In the genomic region with DNA sequence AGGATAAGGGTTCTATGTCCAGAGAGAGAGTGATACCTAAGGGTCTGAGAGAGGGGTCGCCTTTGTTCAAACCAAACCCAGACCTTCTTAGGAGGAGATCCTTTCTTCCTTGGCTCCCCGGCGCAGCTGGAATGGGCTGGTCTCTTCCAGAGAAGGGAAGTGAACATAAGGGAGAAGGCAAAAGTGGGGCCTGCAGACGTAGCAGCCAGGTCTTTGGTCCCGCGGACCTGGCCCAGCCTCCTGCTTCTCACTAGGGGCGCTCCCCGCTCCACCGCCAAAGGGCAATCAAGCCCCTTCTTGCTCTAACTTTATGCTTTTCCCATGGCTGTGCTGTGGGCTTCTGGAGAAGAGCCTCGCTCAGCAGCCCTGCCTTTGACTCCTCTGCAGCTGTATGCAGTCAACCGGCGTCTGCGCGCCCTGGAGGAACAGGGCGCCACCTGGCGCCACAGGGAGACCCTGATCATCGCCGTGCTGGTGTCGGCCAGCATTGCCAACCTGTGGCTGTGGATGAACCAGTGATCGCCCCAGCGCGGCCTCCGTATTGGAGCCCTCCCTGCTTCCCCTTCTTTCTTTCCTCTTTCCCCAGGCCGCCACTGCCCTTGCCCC, we compare ENCODE assay signal across 1 cellular context.
TF ChIP-seq lines count a peak whose summit lies in the region.

No MANE protein-coding gene starts in this region.

TF ChIP-seq in GM23338, 12 proteins besides CTCF, POLR2A, EP300 and RAD21 (continued from another document):
- TF ChIP-seq, protein P1, sequence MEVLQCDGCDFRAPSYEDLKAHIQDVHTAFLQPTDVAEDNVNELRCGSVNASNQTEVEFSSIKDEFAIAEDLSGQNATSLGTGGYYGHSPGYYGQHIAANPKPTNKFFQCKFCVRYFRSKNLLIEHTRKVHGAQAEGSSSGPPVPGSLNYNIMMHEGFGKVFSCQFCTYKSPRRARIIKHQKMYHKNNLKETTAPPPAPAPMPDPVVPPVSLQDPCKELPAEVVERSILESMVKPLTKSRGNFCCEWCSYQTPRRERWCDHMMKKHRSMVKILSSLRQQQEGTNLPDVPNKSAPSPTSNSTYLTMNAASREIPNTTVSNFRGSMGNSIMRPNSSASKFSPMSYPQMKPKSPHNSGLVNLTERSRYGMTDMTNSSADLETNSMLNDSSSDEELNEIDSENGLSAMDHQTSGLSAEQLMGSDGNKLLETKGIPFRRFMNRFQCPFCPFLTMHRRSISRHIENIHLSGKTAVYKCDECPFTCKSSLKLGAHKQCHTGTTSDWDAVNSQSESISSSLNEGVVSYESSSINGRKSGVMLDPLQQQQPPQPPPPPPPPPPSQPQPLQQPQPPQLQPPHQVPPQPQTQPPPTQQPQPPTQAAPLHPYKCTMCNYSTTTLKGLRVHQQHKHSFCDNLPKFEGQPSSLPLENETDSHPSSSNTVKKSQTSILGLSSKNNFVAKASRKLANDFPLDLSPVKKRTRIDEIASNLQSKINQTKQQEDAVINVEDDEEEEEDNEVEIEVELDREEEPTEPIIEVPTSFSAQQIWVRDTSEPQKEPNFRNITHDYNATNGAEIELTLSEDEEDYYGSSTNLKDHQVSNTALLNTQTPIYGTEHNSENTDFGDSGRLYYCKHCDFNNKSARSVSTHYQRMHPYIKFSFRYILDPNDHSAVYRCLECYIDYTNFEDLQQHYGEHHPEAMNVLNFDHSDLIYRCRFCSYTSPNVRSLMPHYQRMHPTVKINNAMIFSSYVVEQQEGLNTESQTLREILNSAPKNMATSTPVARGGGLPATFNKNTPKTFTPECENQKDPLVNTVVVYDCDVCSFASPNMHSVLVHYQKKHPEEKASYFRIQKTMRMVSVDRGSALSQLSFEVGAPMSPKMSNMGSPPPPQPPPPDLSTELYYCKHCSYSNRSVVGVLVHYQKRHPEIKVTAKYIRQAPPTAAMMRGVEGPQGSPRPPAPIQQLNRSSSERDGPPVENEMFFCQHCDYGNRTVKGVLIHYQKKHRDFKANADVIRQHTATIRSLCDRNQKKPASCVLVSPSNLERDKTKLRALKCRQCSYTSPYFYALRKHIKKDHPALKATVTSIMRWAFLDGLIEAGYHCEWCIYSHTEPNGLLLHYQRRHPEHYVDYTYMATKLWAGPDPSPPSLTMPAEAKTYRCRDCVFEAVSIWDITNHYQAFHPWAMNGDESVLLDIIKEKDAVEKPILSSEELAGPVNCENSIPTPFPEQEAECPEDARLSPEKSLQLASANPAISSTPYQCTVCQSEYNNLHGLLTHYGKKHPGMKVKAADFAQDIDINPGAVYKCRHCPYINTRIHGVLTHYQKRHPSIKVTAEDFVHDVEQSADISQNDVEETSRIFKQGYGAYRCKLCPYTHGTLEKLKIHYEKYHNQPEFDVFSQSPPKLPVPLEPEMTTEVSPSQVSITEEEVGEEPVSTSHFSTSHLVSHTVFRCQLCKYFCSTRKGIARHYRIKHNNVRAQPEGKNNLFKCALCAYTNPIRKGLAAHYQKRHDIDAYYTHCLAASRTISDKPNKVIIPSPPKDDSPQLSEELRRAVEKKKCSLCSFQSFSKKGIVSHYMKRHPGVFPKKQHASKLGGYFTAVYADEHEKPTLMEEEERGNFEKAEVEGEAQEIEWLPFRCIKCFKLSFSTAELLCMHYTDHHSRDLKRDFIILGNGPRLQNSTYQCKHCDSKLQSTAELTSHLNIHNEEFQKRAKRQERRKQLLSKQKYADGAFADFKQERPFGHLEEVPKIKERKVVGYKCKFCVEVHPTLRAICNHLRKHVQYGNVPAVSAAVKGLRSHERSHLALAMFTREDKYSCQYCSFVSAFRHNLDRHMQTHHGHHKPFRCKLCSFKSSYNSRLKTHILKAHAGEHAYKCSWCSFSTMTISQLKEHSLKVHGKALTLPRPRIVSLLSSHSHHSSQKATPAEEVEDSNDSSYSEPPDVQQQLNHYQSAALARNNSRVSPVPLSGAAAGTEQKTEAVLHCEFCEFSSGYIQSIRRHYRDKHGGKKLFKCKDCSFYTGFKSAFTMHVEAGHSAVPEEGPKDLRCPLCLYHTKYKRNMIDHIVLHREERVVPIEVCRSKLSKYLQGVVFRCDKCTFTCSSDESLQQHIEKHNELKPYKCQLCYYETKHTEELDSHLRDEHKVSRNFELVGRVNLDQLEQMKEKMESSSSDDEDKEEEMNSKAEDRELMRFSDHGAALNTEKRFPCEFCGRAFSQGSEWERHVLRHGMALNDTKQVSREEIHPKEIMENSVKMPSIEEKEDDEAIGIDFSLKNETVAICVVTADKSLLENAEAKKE (CRISPR knock-in tag; IDR thresholded peaks at IDR 0.05): no peak
